Comparison of ENCODE assay signal across 8 cellular contexts in genomic region chr7:157276731-157277562, GRCh38. TPM values are rescaled to one million over a fixed set of nuclear protein-coding genes. Genes with fewer than 3 reads are reported as not detected.
DNase-seq lines count a peak whose midpoint lies in the region; ATAC-seq and TF ChIP-seq lines count a peak whose summit lies in the region.

No MANE protein-coding gene starts in this region.

- peak; percentile 78 for ATAC-seq in T-helper 17 cell
- ATAC-seq in HG02870 (IDR thresholded peaks at IDR 0.05; ENCODE audit: unreplicated experiment): no peak
- no peak for ATAC-seq in HG03469 (IDR thresholded peaks at IDR 0.05; ENCODE audit: unreplicated experiment)

- no peak for TF ChIP-seq CTCF in OCI-LY7 (conservative IDR thresholded peaks at IDR 0.05; ENCODE audit: low read length)

- H3K9me2 ChIP-seq in OCI-LY7 (ENCODE audit: insufficient read depth, low read length): no peaks in the 10 kb centered on the region

- H3K27ac Mint-ChIP-seq in T-helper 17 cell: peak overlapping the region; percentile 84

- no peaks in the 10 kb centered on the region for H3K27me3 ChIP-seq in BLaER1 treated with 17β-estradiol and CSF1 and Interleukin-3, amounts not matched to agents 10 nM and 100 nM
- no peaks in the 10 kb centered on the region for H3K27me3 ChIP-seq in H7 (ENCODE audit: control insufficient read depth, insufficient read depth, low read length)

- H3K79me2 ChIP-seq in OCI-LY7 (ENCODE audit: insufficient read depth, low read depth, low read length): no peaks in the 10 kb centered on the region

- H3K9ac ChIP-seq in BLaER1 treated with 17β-estradiol and CSF1 and Interleukin-3, amounts not matched to agents 10 nM and 100 nM: peak overlapping the region; percentile 66 to 95 (median 74); a peak in 21 of 22 replicates

- H3K4me1 ChIP-seq in BLaER1 treated with 17β-estradiol and CSF1 and Interleukin-3, amounts not matched to agents 10 nM and 100 nM: peaks cover 63 to 100% (median 95%) of the 10 kb centered on the region in 10 experiments
- no peaks in the 10 kb centered on the region for H3K4me1 ChIP-seq in OCI-LY7 (ENCODE audit: insufficient read depth, low read length, poor library complexity, severe bottlenecking)

- DNase-seq in H7: peak; percentile 71
- DNase-seq in T-helper 17 cell: no peak
- DNase-seq in hepatic stellate cell (ENCODE audit: low spot score): peak; percentile 69
- DNase-seq in OCI-LY7 (ENCODE audit: low spot score): no peak
- no peak for DNase-seq in mesenteric fat pad (ENCODE audit: low spot score)

- peaks cover 10% of the 10 kb centered on the region for H3K27me3 Mint-ChIP-seq in T-helper 17 cell

- CTCF ChIA-PET in OCI-LY7 (lab: Charles Lee; ENCODE audit: unreplicated experiment): no interaction called here

- peak overlapping the region; percentile 90 to 100 (median 98) for H3K4me2 ChIP-seq in BLaER1 treated with 17β-estradiol and CSF1 and Interleukin-3, amounts not matched to agents 10 nM and 100 nM
- H3K4me2 ChIP-seq in OCI-LY7 (ENCODE audit: low read length): no peak overlapping the region

- no peaks in the 10 kb centered on the region for H3K36me3 ChIP-seq in BLaER1 treated with 17β-estradiol and CSF1 and Interleukin-3, amounts not matched to agents 10 nM and 100 nM
- H3K36me3 ChIP-seq in H7 (replicated peaks; ENCODE audit: control insufficient read depth, insufficient read depth, low read length) (no peaks in the 10 kb centered on the region), OCI-LY7 (ENCODE audit: insufficient read depth, low read length) (no peaks in the 10 kb centered on the region)

- no peak overlapping the region for H2AFZ ChIP-seq in OCI-LY7 (ENCODE audit: low read length)

- H3K36me3 Mint-ChIP-seq in T-helper 17 cell (ENCODE audit: low read depth): no peaks in the 10 kb centered on the region

- H4K20me1 ChIP-seq in BLaER1 treated with 17β-estradiol and CSF1 and Interleukin-3, amounts not matched to agents 10 nM and 100 nM: 0 out of 22 replicates have a peak, but pooled peaks cover 0 to 10% (median 0%) of the 10 kb centered on the region in 11 experiments
- H4K20me1 ChIP-seq in OCI-LY7 (ENCODE audit: insufficient read depth, low read length): no peaks in the 10 kb centered on the region

- peak overlapping the region in 7 of 10 experiments; percentile 7 to 55 (median 22); a peak in 10 of 20 replicates for H3K4me3 ChIP-seq in BLaER1 treated with 17β-estradiol and CSF1 and Interleukin-3, amounts not matched to agents 10 nM and 100 nM
- H3K4me3 ChIP-seq in H7 (ENCODE audit: insufficient read depth, low read depth, low read length) (no peak overlapping the region), OCI-LY7 (ENCODE audit: low read depth, low read length, poor library complexity, severe bottlenecking) (no peak overlapping the region)

- POLR2A ChIA-PET in OCI-LY7 (lab: Charles Lee): no interaction called here

- H3K4me1 Mint-ChIP-seq in T-helper 17 cell: peaks cover 27% of the 10 kb centered on the region

- H3K9me3 ChIP-seq in BLaER1 treated with 17β-estradiol and CSF1 and Interleukin-3, amounts not matched to agents 10 nM and 100 nM (replicated peaks in 1 of 11): no peaks in the 10 kb centered on the region
- no peaks in the 10 kb centered on the region for H3K9me3 ChIP-seq in T-helper 17 cell (ENCODE audit: control insufficient read depth, low read length, poor library complexity, severe bottlenecking)
- H3K9me3 ChIP-seq in OCI-LY7 (ENCODE audit: low read length): no peaks in the 10 kb centered on the region

- peak overlapping the region; percentile 33 for H3K4me3 Mint-ChIP-seq in T-helper 17 cell

- peak overlapping the region; percentile 74 to 99 (median 94) for H3K27ac ChIP-seq in BLaER1 treated with 17β-estradiol and CSF1 and Interleukin-3, amounts not matched to agents 10 nM and 100 nM
- H3K27ac ChIP-seq in OCI-LY7 (ENCODE audit: low read depth, low read length, poor library complexity, severe bottlenecking): no peak overlapping the region

- intact Hi-C loops in OCI-LY7 (cut with micrococcal nuclease; ENCODE audit: unreplicated experiment): no loop called here

- BruUV-seq in OCI-LY7 (replicated peaks; lab: Mats Ljungman, UMichigan): no TSS peak

RNA-seq across cellular contexts. Expression of gene DNAJB6, which starts 59.9 kb away (rescaled TPM):
- total RNA-seq in H7 (2014; rRNA removed; shearing (Covaris generic)): 206 and 230 TPM in 2 replicates
- total RNA-seq in T-helper 17 cell (100 to 1,000 TPM; 266 to 278 TPM), OCI-LY7 (2022) (65.9 and 66.4 TPM in 2 replicates), mesenteric fat pad (110 TPM)
- 56.4 and 69.3 TPM in 2 replicates for total RNA-seq in OCI-LY7 (2014; rRNA removed; shearing (Covaris generic))

Comparison
In these comparisons a context has a peak if more than half of its experiments do, and no peak if none do; other contexts are left out.
1. H3K4me3 ChIP-seq: peak in BLaER1 treated with 17β-estradiol and CSF1 and Interleukin-3, amounts not matched to agents 10 nM and 100 nM (7 of 10); none in H7 (single experiment) and OCI-LY7 (single experiment).
2. DNase-seq: peak in H7 (single experiment) and hepatic stellate cell (single experiment); none in T-helper 17 cell (0 of 3), OCI-LY7 (single experiment) and mesenteric fat pad (single experiment).